In genomic region chr5:179822059-179822432, GRCh38 we compare ENCODE assay signal across 8 cellular contexts. TPM values are rescaled to one million over a fixed set of nuclear protein-coding genes. Genes with fewer than 3 reads are reported as not detected.
DNase-seq lines count a peak whose midpoint lies in the region; ATAC-seq and TF ChIP-seq lines count a peak whose summit lies in the region.

No MANE protein-coding gene starts in this region.

- peak overlapping the region; percentile 94 to 99 (median 98) for H3K4me3 Mint-ChIP-seq in CD8-positive, alpha-beta memory T cell
- H3K4me3 Mint-ChIP-seq in osteocyte (ENCODE audit: unreplicated experiment) = peak overlapping the region; percentile 93

- peaks cover 0 to 4% (median 0%) of the 10 kb centered on the region in 5 donors for H3K9me3 Mint-ChIP-seq in CD8-positive, alpha-beta memory T cell
- no peaks in the 10 kb centered on the region for H3K9me3 Mint-ChIP-seq in osteocyte (ENCODE audit: unreplicated experiment)

- TF ChIP-seq CTCF in Peyer's patch (IDR thresholded peaks at IDR 0.05) = no peak
- no peak for TF ChIP-seq CTCF in epithelial cell of esophagus (IDR thresholded peaks at IDR 0.05; ENCODE audit: insufficient read depth, low read depth, low read length, missing control alignments)
- TF ChIP-seq CTCF in osteocyte (IDR thresholded peaks at IDR 0.05) = no peak

- H3K27ac ChIP-seq in CD8-positive, alpha-beta memory T cell (ENCODE audit: low read depth, low read length) = peak overlapping the region; percentile 96
- H3K27ac ChIP-seq in Peyer's patch = peak overlapping the region; percentile 93 to 100 (median 96)

- peaks cover 0 to 8% of the 10 kb centered on the region in 2 donors for H3K27me3 Mint-ChIP-seq in CD8-positive, alpha-beta memory T cell
- no peaks in the 10 kb centered on the region for H3K27me3 Mint-ChIP-seq in osteocyte (ENCODE audit: unreplicated experiment)

- CTCF ChIA-PET in CD8-positive, alpha-beta memory T cell (lab: Charles Lee) = interaction anchor here (0.9 to 1.2 kb wide), 4 partner anchors 15 to 60 kb away, joined by 3 to 5 read pairs (median 4); no protein-coding TSS in a partner anchor

- POLR2A ChIA-PET in CD8-positive, alpha-beta memory T cell (lab: Charles Lee) = interaction anchor here (0.6 to 3.2 kb wide), 9 partner anchors 8 to 200 kb away, joined by 3 to 13 read pairs (median 4); partner anchors contain the start of genes MAML1 and MRNIP

- peaks cover 24% of the 10 kb centered on the region for H3K36me3 ChIP-seq in CD8-positive, alpha-beta memory T cell (ENCODE audit: insufficient read depth, low read length)
- peaks cover 0 to 50% (median 0%) of the 10 kb centered on the region in 3 donors for H3K36me3 ChIP-seq in Peyer's patch

- peaks cover 4 to 58% (median 5%) of the 10 kb centered on the region in 3 donors for H3K36me3 Mint-ChIP-seq in CD8-positive, alpha-beta memory T cell
- H3K36me3 Mint-ChIP-seq in osteocyte (ENCODE audit: unreplicated experiment) = peaks cover 35% of the 10 kb centered on the region

- H3K27ac Mint-ChIP-seq in CD8-positive, alpha-beta memory T cell = peak overlapping the region; percentile 93 to 100 (median 98)
- peak overlapping the region; percentile 97 for H3K27ac Mint-ChIP-seq in osteocyte (ENCODE audit: unreplicated experiment)

- DNase-seq in CD8-positive, alpha-beta memory T cell = no peak
- no peak for DNase-seq in Peyer's patch
- no peak for DNase-seq in epithelial cell of esophagus (ENCODE audit: low read depth)
- DNase-seq in osteocyte (ENCODE audit: extremely low spot score, unreplicated experiment) = no peak
- no peak for DNase-seq in NCI-H2081 (lab: John Stamatoyannopoulos, UW)
- DNase-seq in RKO (ENCODE audit: low spot score) = no peak
- DNase-seq in NCI-H1417 treated with DMSO at 0.1 percent for 48 hours (lab: John Stamatoyannopoulos, UW) = no peak

- H3K4me3 ChIP-seq in CD8-positive, alpha-beta memory T cell (ENCODE audit: low read length) = peak overlapping the region; percentile 83
- H3K4me3 ChIP-seq in Peyer's patch (peak overlapping the region; percentile 77 to 96 (median 84)), epithelial cell of esophagus (ENCODE audit: low read length) (peak overlapping the region; percentile 73)

- TF ChIP-seq POLR2A in Peyer's patch (IDR thresholded peaks at IDR 0.05) = no peak

- H3K9me3 ChIP-seq in CD8-positive, alpha-beta memory T cell (ENCODE audit: low read length) = no peaks in the 10 kb centered on the region
- no peaks in the 10 kb centered on the region for H3K9me3 ChIP-seq in Peyer's patch

- no peaks in the 10 kb centered on the region for H3K27me3 ChIP-seq in CD8-positive, alpha-beta memory T cell (ENCODE audit: insufficient read depth, low read length, poor library complexity, severe bottlenecking)
- H3K27me3 ChIP-seq in Peyer's patch = no peaks in the 10 kb centered on the region

- no peak for ATAC-seq in GM18511 (IDR thresholded peaks at IDR 0.05; ENCODE audit: unreplicated experiment)

- peaks cover 40 to 73% (median 49%) of the 10 kb centered on the region in 3 donors for H3K4me1 Mint-ChIP-seq in CD8-positive, alpha-beta memory T cell
- peaks cover 60% of the 10 kb centered on the region for H3K4me1 Mint-ChIP-seq in osteocyte (ENCODE audit: unreplicated experiment)

- peaks cover 36% of the 10 kb centered on the region for H3K4me1 ChIP-seq in CD8-positive, alpha-beta memory T cell (ENCODE audit: insufficient read depth, low read length)
- peaks cover 7 to 83% (median 29%) of the 10 kb centered on the region in 4 donors for H3K4me1 ChIP-seq in Peyer's patch

RNA-seq across cellular contexts. Expression of gene SQSTM1, which starts 1.3 kb away (rescaled TPM):
- 100 to 1,000 TPM; 158 to 179 TPM for total RNA-seq in CD8-positive, alpha-beta memory T cell
- 212 TPM for polyA plus RNA-seq in CD8-positive, alpha-beta memory T cell
- total RNA-seq in Peyer's patch (100 to 1,000 TPM; 287 to 417 (median 348) TPM), osteocyte (447 and 458 TPM in 2 replicates)

RNA-seq across cellular contexts. Expression of gene MGAT4B, which starts 15.4 kb away (rescaled TPM):
- 100 to 1,000 TPM in 1 of 2 experiments, 10 to 100 TPM in 1; 94.0 to 103 TPM for total RNA-seq in CD8-positive, alpha-beta memory T cell
- 21.0 TPM for polyA plus RNA-seq in CD8-positive, alpha-beta memory T cell
- 1,000 to 10,000 TPM in 2 of 4 donors, 100 to 1,000 TPM in 2; 366 to 1,291 (median 1,007) TPM for total RNA-seq in Peyer's patch
- total RNA-seq in osteocyte = 185 and 198 TPM in 2 replicates

RNA-seq across cellular contexts. Expression of gene LTC4S, which starts 28.3 kb away (rescaled TPM):
- 1 to 10 TPM in 1 of 2 experiments, under 1 TPM in 1; 0.57 to 1.0 TPM for total RNA-seq in CD8-positive, alpha-beta memory T cell
- polyA plus RNA-seq in CD8-positive, alpha-beta memory T cell = 4.0 TPM
- total RNA-seq in Peyer's patch (10 to 100 TPM in 1 of 4 donors, 1 to 10 TPM in 2, not detected in 1; 1.9 to 12.4 (median 3.6) TPM), osteocyte (1.1 and 2.4 TPM in 2 replicates)

RNA-seq across cellular contexts. Expression of gene MRNIP, which starts 36.6 kb away (rescaled TPM):
- 10 to 100 TPM; 23.9 to 27.2 TPM for total RNA-seq in CD8-positive, alpha-beta memory T cell
- polyA plus RNA-seq in CD8-positive, alpha-beta memory T cell = 17.7 TPM
- 100 to 1,000 TPM in 1 of 4 donors, 10 to 100 TPM in 3; 21.5 to 120 (median 68.3) TPM for total RNA-seq in Peyer's patch
- 25.8 and 27.6 TPM in 2 replicates for total RNA-seq in osteocyte
